In genomic region chr6:167747152-167747427, GRCh38 we compare ENCODE assay signal across 25 cellular contexts.
DNase-seq lines count a peak whose midpoint lies in the region; ATAC-seq, FAIRE-seq and TF ChIP-seq lines count a peak whose summit lies in the region.
"Had no signal": no experiment of that assay in that cellular context is flagged by ENCODE, and none has a peak within 500 bp of the region (broad histone marks: within the 10 kb centered on the region; RNA-seq: fewer than 3 reads in every experiment).

No MANE protein-coding gene starts in this region.

- intact Hi-C loops in activated T-helper 2 cell treated with anti-CD3 and anti-CD28 coated beads, Interferon-gamma antibody, Interleukin-2, Interleukin-4, amounts not matched to agents 10 μg/mL and 5 μg/mL and 100 μg/mL, durations not matched to agents 14 hours and 24 hours and 36 hours (cut with micrococcal nuclease): no loop called here
- intact Hi-C loops in PC-3 (cut with micrococcal nuclease): no loop called here

- H4K91ac ChIP-seq in H1 (replicated peaks; ENCODE audit: insufficient read length, low read length): peak overlapping the region; percentile 34
- H4K91ac ChIP-seq in mesenchymal stem cell (ENCODE audit: low read length): no peak overlapping the region

- DNase-seq in H1 (ENCODE audit: low read depth in 1 of 2, low spot score in 2 of 2) (no peak), mesenchymal stem cell (no peak), amniotic stem cell (lab: John Stamatoyannopoulos, UW) (no peak), PC-3 (no peak), kidney glomerular epithelial cell (lab: John Stamatoyannopoulos, UW) (no peak)
- no peak for DNase-seq in activated T-helper 2 cell treated with anti-CD3 and anti-CD28 coated beads, Interferon-gamma antibody, Interleukin-2, Interleukin-4, amounts not matched to agents 10 μg/mL and 5 μg/mL and 100 μg/mL, durations not matched to agents 14 hours and 24 hours and 36 hours (ENCODE audit: low spot score)
- DNase-seq: Calu3; CD8-positive, alpha-beta memory T cell; DMS79 treated with DMSO at 0.1 percent for 48 hours; GF-D8; GM23248; Kasumi-1; NCI-H1092 treated with DMSO at 0.1 percent for 48 hours; NCI-H1436 treated with DMSO at 0.1 percent for 48 hours; NCI-H187 treated with DMSO at 0.1 percent for 48 hours; NCI-H2107; NCI-H774; SK-N-SH had no signal

- H3K14ac ChIP-seq in H1 (ENCODE audit: insufficient read length) (no peak overlapping the region), mesenchymal stem cell (ENCODE audit: low read length in 2 of 2) (peak overlapping the region in 1 of 2 experiments; percentile 2)

- POLR2A ChIA-PET in H1 (lab: Charles Lee; ENCODE audit: partially characterized antibody): no interaction called here
- POLR2A ChIA-PET in PC-3 (lab: Charles Lee; ENCODE audit: unreplicated experiment): no interaction called here

- H3K9me2 ChIP-seq in PC-3 (replicated peaks; ENCODE audit: low read length): no peaks in the 10 kb centered on the region
- H3K9me2 ChIP-seq: SK-N-SH had no signal

- no peaks in the 10 kb centered on the region for H3K36me3 Mint-ChIP-seq in activated T-helper 2 cell treated with anti-CD3 and anti-CD28 coated beads, Interferon-gamma antibody, Interleukin-2, Interleukin-4, amounts not matched to agents 10 μg/mL and 5 μg/mL and 100 μg/mL, durations not matched to agents 14 hours and 24 hours and 36 hours (ENCODE audit: low read depth)
- H3K36me3 Mint-ChIP-seq: CD14-positive monocyte; CD8-positive, alpha-beta memory T cell had no signal

- no peak for ATAC-seq in PC-3
- ATAC-seq: HCT116 had no signal

- H2BK120ac ChIP-seq in H1 (replicated peaks; ENCODE audit: low read depth, low read length) (no peak overlapping the region), mesenchymal stem cell (ENCODE audit: low read depth, low read length) (no peak overlapping the region)

- H4K5ac ChIP-seq in H1 (ENCODE audit: insufficient read length, low read depth, low read length): no peak overlapping the region

- no peaks in the 10 kb centered on the region for H3K27me3 ChIP-seq in BLaER1 treated with 17β-estradiol and CSF1 and Interleukin-3, amounts not matched to agents 10 nM and 100 nM
- H3K27me3 ChIP-seq in H1 (replicated peaks in 1 of 4; ENCODE audit: control insufficient read depth in 3 of 4, extremely low read depth in 1 of 4, insufficient read depth in 3 of 4, low read length in 3 of 4) (no peaks in the 10 kb centered on the region), mesenchymal stem cell (ENCODE audit: control insufficient read depth in 1 of 2, insufficient read depth in 1 of 2, low read length in 2 of 2) (peaks cover 12 to 43% of the 10 kb centered on the region in 2 experiments), rectal smooth muscle tissue (ENCODE audit: control insufficient read depth, insufficient read depth, low read length) (no peaks in the 10 kb centered on the region), PC-3 (ENCODE audit: low read length) (peaks cover 16% of the 10 kb centered on the region)

- peak overlapping the region in 9 of 11 experiments; percentile 27 to 83 (median 77); a peak in 13 of 22 replicates for H3K27ac ChIP-seq in BLaER1 treated with 17β-estradiol and CSF1 and Interleukin-3, amounts not matched to agents 10 nM and 100 nM
- H3K27ac ChIP-seq in H1 (ENCODE audit: low read depth, low read length) (no peak overlapping the region), mesenchymal stem cell (ENCODE audit: low read length, poor library complexity, severe bottlenecking) (no peak overlapping the region), rectal smooth muscle tissue (ENCODE audit: low read depth, low read length) (peak overlapping the region; percentile 33), PC-3 (ENCODE audit: low read length) (no peak overlapping the region)
- H3K27ac ChIP-seq: 22Rv1, GM23248 had no signal

- CTCF ChIA-PET in H1 (lab: Charles Lee; ENCODE audit: partially characterized antibody) (no interaction called here), PC-3 (lab: Charles Lee) (no interaction called here)

- H3K27me3 Mint-ChIP-seq in activated T-helper 2 cell treated with anti-CD3 and anti-CD28 coated beads, Interferon-gamma antibody, Interleukin-2, Interleukin-4, amounts not matched to agents 10 μg/mL and 5 μg/mL and 100 μg/mL, durations not matched to agents 14 hours and 24 hours and 36 hours (ENCODE audit: low read depth): peaks cover 2% of the 10 kb centered on the region

- H2BK12ac ChIP-seq in H1 (ENCODE audit: low read depth, low read length) (no peak overlapping the region), mesenchymal stem cell (ENCODE audit: low read length in 2 of 2) (peak overlapping the region; percentile 14 to 27)

- H4K8ac ChIP-seq in H1 (ENCODE audit: extremely low read depth, insufficient read depth, low read length) (no peak overlapping the region), mesenchymal stem cell (ENCODE audit: low read length) (no peak overlapping the region)

- TF ChIP-seq CTCF in H1 (IDR thresholded peaks at IDR 0.05; ENCODE audit: control extremely low read depth in 1 of 3, insufficient read depth in 1 of 3, low read depth in 1 of 3, low read length in 3 of 3) (no peak), PC-3 (conservative IDR thresholded peaks at IDR 0.05; ENCODE audit: low read depth, low read length) (no peak)

- no peak overlapping the region for H3K27ac Mint-ChIP-seq in activated T-helper 2 cell treated with anti-CD3 and anti-CD28 coated beads, Interferon-gamma antibody, Interleukin-2, Interleukin-4, amounts not matched to agents 10 μg/mL and 5 μg/mL and 100 μg/mL, durations not matched to agents 14 hours and 24 hours and 36 hours
- H3K27ac Mint-ChIP-seq: B cell; CD14-positive monocyte; CD8-positive, alpha-beta memory T cell had no signal

- no peak overlapping the region for H2AK5ac ChIP-seq in H1 (ENCODE audit: low read depth, low read length)
- H2AK5ac ChIP-seq in mesenchymal stem cell (ENCODE audit: low read length, severe bottlenecking): no peak overlapping the region

- no peak overlapping the region for H3K4me3 ChIP-seq in BLaER1 treated with 17β-estradiol and CSF1 and Interleukin-3, amounts not matched to agents 10 nM and 100 nM
- no peak overlapping the region for H3K4me3 ChIP-seq in H1 (ENCODE audit: extremely low read depth in 1 of 4, insufficient read depth in 2 of 4, low read depth in 3 of 4, low read length in 4 of 4)
- H3K4me3 ChIP-seq in mesenchymal stem cell (ENCODE audit: insufficient read depth in 1 of 2, low read depth in 1 of 2, low read length in 2 of 2): no peak overlapping the region
- no peak overlapping the region for H3K4me3 ChIP-seq in rectal smooth muscle tissue (ENCODE audit: low read length)
- no peak overlapping the region for H3K4me3 ChIP-seq in PC-3 (ENCODE audit: low read length)
- H3K4me3 ChIP-seq: GM23248 had no signal

- BruUV-seq in PC-3 (replicated peaks; lab: Mats Ljungman, UMichigan): no TSS peak

- WGBS in H1 (ENCODE audit: extremely low coverage in 1 of 2, insufficient coverage in 1 of 2, insufficient read length in 1 of 2, insufficient replicate concordance in 2 of 2, low coverage in 1 of 2, low lambda C conversion rate in 2 of 2, missing lambda C conversion rate in 1 of 2), 2 experiments: 90% methylated on average over 9 of the region's 9 CpGs; no CpG with 5 or more reads in 1 of the 2 experiments
- 79% methylated on average over 8 of the region's 9 CpGs for WGBS in mesenchymal stem cell

- H2BK5ac ChIP-seq in H1 (ENCODE audit: low read depth, low read length) (no peak overlapping the region), mesenchymal stem cell (ENCODE audit: low read depth, low read length, poor library complexity, severe bottlenecking) (no peak overlapping the region)

- H3K23ac ChIP-seq in H1 (ENCODE audit: insufficient read length) (no peak overlapping the region), mesenchymal stem cell (ENCODE audit: low read length in 2 of 2) (no peak overlapping the region)

- H3K56ac ChIP-seq in H1 (replicated peaks; ENCODE audit: insufficient read length, low read depth, low read length): no peak overlapping the region

- TF ChIP-seq POLR2A in H1 (IDR thresholded peaks at IDR 0.05; ENCODE audit: control extremely low read depth in 1 of 2, low read depth in 2 of 2, low read length in 2 of 2): no peak

- H2AFZ ChIP-seq in H1 (ENCODE audit: low read length) (no peak overlapping the region), mesenchymal stem cell (ENCODE audit: low read depth, low read length) (no peak overlapping the region), PC-3 (ENCODE audit: low read length) (no peak overlapping the region)
- H2AFZ ChIP-seq: GM23248 had no signal

- no peak for TF ChIP-seq RAD21 in H1 (IDR thresholded peaks at IDR 0.05 in 1 of 2, conservative IDR thresholded peaks at IDR 0.05 in 1 of 2; ENCODE audit: low read depth in 2 of 2, low read length in 2 of 2)

- no peak for FAIRE-seq in H1 (lab: Jason Lieb, UNC)
- FAIRE-seq: GM12892 had no signal

- H4K20me1 ChIP-seq in BLaER1 treated with 17β-estradiol and CSF1 and Interleukin-3, amounts not matched to agents 10 nM and 100 nM: no peaks in the 10 kb centered on the region
- no peaks in the 10 kb centered on the region for H4K20me1 ChIP-seq in H1 (replicated peaks in 1 of 2; ENCODE audit: control insufficient read depth in 1 of 2, insufficient read depth in 2 of 2, low read length in 2 of 2)
- H4K20me1 ChIP-seq in PC-3 (ENCODE audit: low read length): no peaks in the 10 kb centered on the region

- H2BK15ac ChIP-seq in H1 (ENCODE audit: low read length) (no peak overlapping the region), mesenchymal stem cell (ENCODE audit: low read depth, poor library complexity, severe bottlenecking) (no peak overlapping the region)

- peaks cover 45 to 87% (median 78%) of the 10 kb centered on the region in 10 experiments for H3K4me1 ChIP-seq in BLaER1 treated with 17β-estradiol and CSF1 and Interleukin-3, amounts not matched to agents 10 nM and 100 nM
- H3K4me1 ChIP-seq in H1 (replicated peaks in 1 of 4; ENCODE audit: control insufficient read depth in 3 of 4, insufficient read depth in 4 of 4, low read length in 3 of 4) (peaks cover 0 to 3% (median 0%) of the 10 kb centered on the region in 4 experiments; a peak in 3 of 7 replicates), mesenchymal stem cell (ENCODE audit: control insufficient read depth, insufficient read depth, low read depth, low read length) (peaks cover 8% of the 10 kb centered on the region), rectal smooth muscle tissue (ENCODE audit: control insufficient read depth, insufficient read depth, low read length) (peaks cover 9% of the 10 kb centered on the region), PC-3 (ENCODE audit: insufficient read depth, low read length) (peaks cover 6% of the 10 kb centered on the region; the same call in 1 of the 2 replicates)

- no peaks in the 10 kb centered on the region; the same call in 1 of the 2 replicates for H3K23me2 ChIP-seq in H1 (ENCODE audit: low read depth, low read length)

- no peak overlapping the region for H3K9ac ChIP-seq in BLaER1 treated with 17β-estradiol and CSF1 and Interleukin-3, amounts not matched to agents 10 nM and 100 nM
- no peak overlapping the region for H3K9ac ChIP-seq in H1 (replicated peaks in 1 of 4; ENCODE audit: extremely low read depth in 1 of 4, low read depth in 3 of 4, low read length in 3 of 4)
- no peak overlapping the region for H3K9ac ChIP-seq in mesenchymal stem cell (ENCODE audit: low read length)
- H3K9ac ChIP-seq in rectal smooth muscle tissue (ENCODE audit: low read length): no peak overlapping the region
- no peak overlapping the region for H3K9ac ChIP-seq in PC-3 (ENCODE audit: low read length)
- H3K9ac ChIP-seq: GM23248, SK-N-SH had no signal

- no peak overlapping the region for H2BK20ac ChIP-seq in H1 (ENCODE audit: low read length)

- H3K4me2 ChIP-seq in BLaER1 treated with 17β-estradiol and CSF1 and Interleukin-3, amounts not matched to agents 10 nM and 100 nM: peak overlapping the region in 9 of 11 experiments; percentile 71 to 87 (median 84); a peak in 18 of 22 replicates
- H3K4me2 ChIP-seq in H1 (ENCODE audit: insufficient read depth in 1 of 2, low read depth in 2 of 2, low read length in 2 of 2) (no peak overlapping the region), mesenchymal stem cell (ENCODE audit: low read length, poor library complexity, severe bottlenecking) (no peak overlapping the region), PC-3 (ENCODE audit: low read length) (no peak overlapping the region)
- H3K4me2 ChIP-seq: SK-N-SH had no signal

- no peaks in the 10 kb centered on the region for H3F3A ChIP-seq in PC-3 (ENCODE audit: low read length, unreplicated experiment)

- H3K18ac ChIP-seq in H1 (ENCODE audit: extremely low read depth, low read length) (0 out of 2 replicates have a peak overlapping the region, but pooled peaks have one; percentile 16), mesenchymal stem cell (ENCODE audit: low read depth in 1 of 2, low read length in 2 of 2) (peak overlapping the region; percentile 25 to 80)

- H3K4ac ChIP-seq in H1 (replicated peaks; ENCODE audit: insufficient read length, low read depth, low read length) (no peak overlapping the region), mesenchymal stem cell (ENCODE audit: low read depth in 1 of 2, low read length in 2 of 2) (no peak overlapping the region)

- H3K79me2 ChIP-seq in H1 (ENCODE audit: control insufficient read depth in 1 of 2, insufficient read depth in 2 of 2, low read length in 2 of 2) (no peaks in the 10 kb centered on the region), PC-3 (ENCODE audit: low read length) (no peaks in the 10 kb centered on the region)

- peaks cover 0 to 6% (median 0%) of the 10 kb centered on the region in 11 experiments; a peak in 2 of 22 replicates for H3K36me3 ChIP-seq in BLaER1 treated with 17β-estradiol and CSF1 and Interleukin-3, amounts not matched to agents 10 nM and 100 nM
- H3K36me3 ChIP-seq in H1 (ENCODE audit: control insufficient read depth in 2 of 4, insufficient read depth in 4 of 4, low read length in 3 of 4) (no peaks in the 10 kb centered on the region), mesenchymal stem cell (ENCODE audit: control insufficient read depth in 1 of 2, insufficient read depth in 2 of 2, low read depth in 1 of 2, low read length in 2 of 2) (no peaks in the 10 kb centered on the region), rectal smooth muscle tissue (ENCODE audit: control insufficient read depth, insufficient read depth, low read length) (no peaks in the 10 kb centered on the region), PC-3 (ENCODE audit: low read depth, low read length) (no peaks in the 10 kb centered on the region)

- no peaks in the 10 kb centered on the region for H3K4me1 Mint-ChIP-seq in activated T-helper 2 cell treated with anti-CD3 and anti-CD28 coated beads, Interferon-gamma antibody, Interleukin-2, Interleukin-4, amounts not matched to agents 10 μg/mL and 5 μg/mL and 100 μg/mL, durations not matched to agents 14 hours and 24 hours and 36 hours (ENCODE audit: low read depth)
- H3K4me1 Mint-ChIP-seq: B cell; CD14-positive monocyte; CD8-positive, alpha-beta memory T cell had no signal

- H3K79me1 ChIP-seq in H1 (ENCODE audit: low read depth, low read length) (no peaks in the 10 kb centered on the region; the same call in 1 of the 2 replicates), mesenchymal stem cell (replicated peaks; ENCODE audit: low read length, poor library complexity, severe bottlenecking) (no peaks in the 10 kb centered on the region)

- no peaks in the 10 kb centered on the region for H3K9me3 Mint-ChIP-seq in activated T-helper 2 cell treated with anti-CD3 and anti-CD28 coated beads, Interferon-gamma antibody, Interleukin-2, Interleukin-4, amounts not matched to agents 10 μg/mL and 5 μg/mL and 100 μg/mL, durations not matched to agents 14 hours and 24 hours and 36 hours

- H3K9me3 ChIP-seq in BLaER1 treated with 17β-estradiol and CSF1 and Interleukin-3, amounts not matched to agents 10 nM and 100 nM (replicated peaks in 1 of 11): peaks cover 8 to 30% (median 21%) of the 10 kb centered on the region in 11 experiments
- H3K9me3 ChIP-seq in H1 (ENCODE audit: insufficient read depth in 2 of 2, low read depth in 1 of 2, low read length in 1 of 2): 0 out of 4 replicates have a peak, but pooled peaks cover 0 to 3% of the 10 kb centered on the region in 2 experiments
- H3K9me3 ChIP-seq in mesenchymal stem cell (ENCODE audit: control insufficient read depth, low read length): peaks cover 3% of the 10 kb centered on the region
- no peaks in the 10 kb centered on the region for H3K9me3 ChIP-seq in PC-3 (ENCODE audit: low read length)
- H3K9me3 ChIP-seq: SK-N-SH had no signal

- H3K4me3 Mint-ChIP-seq in activated T-helper 2 cell treated with anti-CD3 and anti-CD28 coated beads, Interferon-gamma antibody, Interleukin-2, Interleukin-4, amounts not matched to agents 10 μg/mL and 5 μg/mL and 100 μg/mL, durations not matched to agents 14 hours and 24 hours and 36 hours (ENCODE audit: low read depth): no peak overlapping the region
- H3K4me3 Mint-ChIP-seq: B cell; CD14-positive monocyte; CD8-positive, alpha-beta memory T cell had no signal

- no peak for TF ChIP-seq EP300 in H1 (IDR thresholded peaks at IDR 0.05; ENCODE audit: borderline replicate concordance in 1 of 2, low read depth in 2 of 2, low read length in 2 of 2)

Comparison
In these comparisons a context has a peak if more than half of its experiments do, and no peak if none do; other contexts are left out.
1. H3K27ac ChIP-seq: peak in BLaER1 treated with 17β-estradiol and CSF1 and Interleukin-3, amounts not matched to agents 10 nM and 100 nM (9 of 11) and rectal smooth muscle tissue (single experiment); none in H1 (single experiment), mesenchymal stem cell (single experiment) and PC-3 (single experiment).
2. H3K4me2 ChIP-seq: peak in BLaER1 treated with 17β-estradiol and CSF1 and Interleukin-3, amounts not matched to agents 10 nM and 100 nM (9 of 11); none in H1 (0 of 2), mesenchymal stem cell (single experiment) and PC-3 (single experiment).